ENCODE assay signal across 19 cellular contexts in the genomic region with DNA sequence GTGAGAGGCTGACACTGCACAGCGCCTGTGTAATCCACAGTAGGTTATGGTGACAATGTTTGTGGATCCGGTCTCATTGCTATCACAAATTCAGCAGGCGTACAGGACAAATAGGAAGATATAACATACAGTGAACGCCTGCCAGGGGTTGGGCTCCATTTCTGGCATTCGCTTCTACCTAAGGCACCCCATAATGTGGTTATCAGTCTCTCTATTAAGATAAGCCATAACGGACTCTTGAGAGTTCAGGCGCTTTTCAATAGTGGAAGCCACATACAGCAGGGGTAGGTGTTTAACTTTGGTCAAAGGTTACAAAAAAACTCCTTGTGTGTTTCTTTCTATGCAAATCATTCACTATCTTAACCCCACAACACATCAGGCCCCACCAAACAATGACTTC.
"Had no signal": no experiment of that assay in that cellular context is flagged by ENCODE, and none has a peak within 500 bp of the region (broad histone marks: within the 10 kb centered on the region; RNA-seq: fewer than 3 reads in every experiment).

No MANE protein-coding gene starts in this region.

- ATAC-seq: activated T-cell treated with anti-CD3 and anti-CD28 coated beads, Interleukin-2, amount 50 U/mL, for 4 hours; esophagus mucosa; left lung; sciatic nerve had no signal

- H3K4me1 Mint-ChIP-seq: naive B cell had no signal

- H3K9me3 ChIP-seq: left lung, suprapubic skin had no signal

- H3K27me3 Mint-ChIP-seq: activated CD4-positive, alpha-beta memory T cell treated with anti-CD3 and anti-CD28 coated beads for 36 hours; activated naive CD8-positive, alpha-beta T cell treated with anti-CD3 and anti-CD28 coated beads for 36 hours had no signal

- H3K27me3 ChIP-seq: left lung, suprapubic skin had no signal

- H3K4me3 Mint-ChIP-seq: activated CD4-positive, alpha-beta memory T cell treated with anti-CD3 and anti-CD28 coated beads for 36 hours; activated naive CD8-positive, alpha-beta T cell treated with anti-CD3 and anti-CD28 coated beads for 36 hours; activated T-cell treated with anti-CD3 and anti-CD28 coated beads, Interleukin-2, amount 50 U/mL, for 4 hours; naive B cell had no signal

- H3K27ac Mint-ChIP-seq: activated CD4-positive, alpha-beta memory T cell treated with anti-CD3 and anti-CD28 coated beads for 36 hours; activated naive CD8-positive, alpha-beta T cell treated with anti-CD3 and anti-CD28 coated beads for 36 hours; naive B cell had no signal

- DNase-seq: activated CD4-positive, alpha-beta memory T cell treated with anti-CD3 and anti-CD28 coated beads for 36 hours; activated gamma-delta T cell; activated naive CD8-positive, alpha-beta T cell treated with anti-CD3 and anti-CD28 coated beads for 36 hours; activated T-cell treated with anti-CD3 and anti-CD28 coated beads, Interleukin-2, amount 50 U/mL, for 4 hours; anterior cingulate cortex; cortex of kidney; glutamatergic neuron; left lung; midbrain; naive B cell; posterior cingulate gyrus; stimulated activated CD4-positive, alpha-beta T cell treated with anti-CD3 and anti-CD28 coated beads, Interleukin-12 subunit alpha, Interleukin-12 subunit beta, amount 100 ng/mL, for 4 hours; stimulated activated naive CD4-positive, alpha-beta T cell treated with Interleukin-2 at 50 U/mL for 16 hours; T-helper 1 cell had no signal

- H3K36me3 Mint-ChIP-seq: activated CD4-positive, alpha-beta memory T cell treated with anti-CD3 and anti-CD28 coated beads for 36 hours; activated naive CD8-positive, alpha-beta T cell treated with anti-CD3 and anti-CD28 coated beads for 36 hours; naive B cell had no signal

- H3K9me3 Mint-ChIP-seq: activated CD4-positive, alpha-beta memory T cell treated with anti-CD3 and anti-CD28 coated beads for 36 hours; activated naive CD8-positive, alpha-beta T cell treated with anti-CD3 and anti-CD28 coated beads for 36 hours; activated T-cell treated with anti-CD3 and anti-CD28 coated beads, Interleukin-2, amount 50 U/mL, for 4 hours; naive B cell had no signal

- H3K27ac ChIP-seq: left lung, SK-N-MC, suprapubic skin, VCaP had no signal
